In the genomic region with DNA sequence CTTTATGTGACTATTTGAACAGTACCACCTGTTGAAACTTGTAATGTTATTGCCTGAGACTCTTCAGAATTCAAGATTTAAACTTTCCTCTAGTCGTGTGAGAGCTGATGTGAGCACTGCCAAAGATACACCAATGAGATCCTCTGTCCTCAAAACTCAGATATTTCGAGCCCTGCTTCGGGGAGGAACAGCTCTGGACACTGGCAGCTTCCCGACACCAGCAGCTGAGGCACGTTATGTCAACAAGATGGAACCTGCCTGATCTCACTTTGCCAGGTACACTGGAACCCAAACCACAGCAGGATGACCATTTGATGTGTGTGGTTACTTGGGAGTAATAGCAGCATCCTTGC, we compare ENCODE assay signal across 20 cellular contexts.
"Had no signal": no experiment of that assay in that cellular context is flagged by ENCODE, and none has a peak within 500 bp of the region (broad histone marks: within the 10 kb centered on the region; RNA-seq: fewer than 3 reads in every experiment).

No MANE protein-coding gene starts in this region.

- H3K4me1 ChIP-seq: tibial nerve, vagina had no signal

- H3K27ac ChIP-seq: dorsolateral prefrontal cortex, epithelial cell of prostate, neutrophil, parathyroid adenoma, tibial nerve, vagina had no signal

- ATAC-seq: activated CD8-positive, alpha-beta T cell treated with anti-CD3 and anti-CD28 coated beads for 36 hours; natural killer cell had no signal

- H3K9me3 ChIP-seq: neutrophil, tibial nerve, vagina had no signal

- H3K4me3 ChIP-seq: dorsolateral prefrontal cortex, tibial nerve, vagina had no signal

- H3K36me3 ChIP-seq: neutrophil, tibial nerve, vagina had no signal

- H3K27me3 ChIP-seq: dorsolateral prefrontal cortex, neutrophil, tibial nerve, vagina had no signal

- DNase-seq: activated CD4-positive, alpha-beta T cell treated with anti-CD3 and anti-CD28 coated beads, Interleukin-2, amount 10 ng/mL, durations not matched to agents 24 days and 14 days; activated CD4-positive, CD25-positive, alpha-beta regulatory T cell; activated CD8-positive, alpha-beta T cell treated with anti-CD3 and anti-CD28 coated beads for 36 hours; activated naive CD4-positive, alpha-beta T cell treated with Interleukin-2 at 50 U/mL for 16 hours; activated naive CD8-positive, alpha-beta T cell treated with anti-CD3 and anti-CD28 coated beads, Interleukin-2, amount 10 ng/mL, durations not matched to agents 7 days and 5 days; activated T-cell treated with anti-CD3 and anti-CD28 coated beads, Interleukin-2, amount 50 U/mL, for 1 hour; amygdala; central memory CD4-positive, alpha-beta T cell; dorsolateral prefrontal cortex; foreskin melanocyte; head of caudate nucleus; mesendoderm; natural killer cell; T-helper 1 cell; T1000 had no signal
